ENCODE assay signal across 8 cellular contexts in genomic region chr2:173027181-173028128, GRCh38. TPM values are rescaled to one million over a fixed set of nuclear protein-coding genes. Genes with fewer than 3 reads are reported as not detected.
DNase-seq lines count a peak whose midpoint lies in the region; ATAC-seq lines count a peak whose summit lies in the region.

No MANE protein-coding gene starts in this region.

- intact Hi-C loops in left colon (cut with DNase I, micrococcal nuclease) = loop anchor here (5.0 kb wide), 1 partner anchor 185 kb away; no protein-coding TSS in a partner anchor

- DNase-seq in DMS53 (lab: John Stamatoyannopoulos, UW) (peak; percentile 91), NCI-H446 treated with DMSO at 0.1 percent for 48 hours (lab: John Stamatoyannopoulos, UW) (peak; percentile 76), cerebellum (ENCODE audit: low spot score) (peak; percentile 70), left colon (peak; percentile 69 to 89)
- peak; percentile 64 for DNase-seq in activated CD4-positive, CD25-positive, alpha-beta regulatory T cell treated with anti-CD3 and anti-CD28 coated beads, Interleukin-2, amount 50 U/mL, for 72 hours
- DNase-seq in stimulated activated CD4-positive, alpha-beta T cell treated with anti-CD3 and anti-CD28 coated beads, Interleukin-1b, Interleukin-23, amount 100 ng/mL, for 4 hours (ENCODE audit: low read depth in 2 of 2) = peak; percentile 52 to 65

- ATAC-seq in HG02852 (IDR thresholded peaks at IDR 0.05; ENCODE audit: unreplicated experiment) (peak; percentile 73), left colon (peak; percentile 74), GM19467 (IDR thresholded peaks at IDR 0.05; ENCODE audit: unreplicated experiment) (no peak)

RNA-seq across cellular contexts. Expression of gene MAP3K20, which starts 48.2 kb away (rescaled TPM):
- total RNA-seq in cerebellum (11.2 TPM), left colon (10 to 100 TPM in 1 of 2 donors, 1 to 10 TPM in 1; 6.7 to 30.3 TPM)
